Comparison of ENCODE assay signal across 43 cellular contexts in the genomic region with DNA sequence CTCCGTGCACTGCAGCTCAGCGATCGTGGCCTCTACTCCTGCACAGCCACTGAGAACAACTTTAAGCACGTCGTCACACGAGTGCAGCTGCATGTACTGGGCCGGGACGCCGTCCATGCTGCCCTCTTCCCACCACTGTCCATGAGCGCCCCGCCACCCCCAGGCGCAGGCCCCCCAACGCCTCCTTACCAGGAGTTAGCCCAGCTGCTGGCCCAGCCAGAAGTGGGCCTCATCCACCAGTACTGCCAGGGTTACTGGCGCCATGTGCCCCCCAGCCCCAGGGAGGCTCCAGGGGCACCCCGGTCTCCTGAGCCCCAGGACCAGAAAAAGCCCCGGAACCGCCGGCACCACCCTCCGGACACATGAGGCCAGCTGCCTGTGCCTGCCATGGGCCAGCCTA. TPM values are rescaled to one million over a fixed set of nuclear protein-coding genes. Genes with fewer than 3 reads are reported as not detected.
"Had no signal": no experiment of that assay in that cellular context is flagged by ENCODE, and none has a peak within 500 bp of the region (broad histone marks: within the 10 kb centered on the region; RNA-seq: fewer than 3 reads in every experiment).

No MANE protein-coding gene starts in this region.

- H3K9me3 Mint-ChIP-seq: activated naive CD4-positive, alpha-beta T cell treated with anti-CD3 and anti-CD28 coated beads for 36 hours; activated naive CD4-positive, alpha-beta T cell treated with anti-CD3 and anti-CD28 coated beads, Interleukin-2, amount 10 ng/mL, durations not matched to agents 7 days and 5 days; activated naive CD4-positive, alpha-beta T cell treated with anti-CD3 and anti-CD28 coated beads, Interleukin-2, amount 50 U/mL, for 24 hours; activated naive CD4-positive, alpha-beta T cell treated with anti-CD3 and anti-CD28 coated beads, Interleukin-2, amount 50 U/mL, for 72 hours; activated naive CD8-positive, alpha-beta T cell treated with anti-CD3 and anti-CD28 coated beads for 36 hours; activated naive CD8-positive, alpha-beta T cell treated with anti-CD3 and anti-CD28 coated beads, Interleukin-2, amount 10 ng/mL, durations not matched to agents 7 days and 5 days; activated naive CD8-positive, alpha-beta T cell treated with anti-CD3 and anti-CD28 coated beads, Interleukin-2, amount 50 U/mL, for 24 hours; activated T-cell treated with anti-CD3 and anti-CD28 coated beads, Interleukin-2, amount 50 U/mL, for 24 hours; activated T-cell treated with anti-CD3 and anti-CD28 coated beads, Interleukin-2, amount 50 U/mL, for 4 hours; activated T-cell treated with anti-CD3 and anti-CD28 coated beads, Interleukin-2, amount 50 U/mL, for 72 hours; activated T-helper 1 cell treated with anti-CD3 and anti-CD28 coated beads, Interleukin-12 subunit alpha, Interleukin-12 subunit beta, Interleukin-2, Interleukin-4 antibody, amounts not matched to agents 30 ng/mL and 10 ng/mL and 1 ng/mL, durations not matched to agents 14 hours and 24 hours and 36 hours; activated T-helper 17 cell treated with anti-CD3 and anti-CD28 coated beads, Interleukin-2, amount 50 U/mL, for 72 hours; activated T-helper 2 cell treated with anti-CD3 and anti-CD28 coated beads, Interferon-gamma antibody, Interleukin-2, Interleukin-4, amounts not matched to agents 10 μg/mL and 5 μg/mL and 100 μg/mL, durations not matched to agents 14 hours and 24 hours and 36 hours; brain; central memory CD8-positive, alpha-beta T cell had no signal

- H3K4me1 ChIP-seq: adrenal gland had no signal

- H3K4me3 ChIP-seq: adrenal gland, ascending aorta, body of pancreas, breast epithelium, cardiac muscle cell had no signal

- H3K36me3 Mint-ChIP-seq: activated naive CD4-positive, alpha-beta T cell treated with anti-CD3 and anti-CD28 coated beads, Interleukin-2, amount 10 ng/mL, durations not matched to agents 7 days and 5 days; activated naive CD4-positive, alpha-beta T cell treated with anti-CD3 and anti-CD28 coated beads, Interleukin-2, amount 50 U/mL, for 24 hours; activated naive CD4-positive, alpha-beta T cell treated with anti-CD3 and anti-CD28 coated beads, Interleukin-2, amount 50 U/mL, for 72 hours; activated naive CD8-positive, alpha-beta T cell; activated naive CD8-positive, alpha-beta T cell treated with anti-CD3 and anti-CD28 coated beads for 36 hours; activated naive CD8-positive, alpha-beta T cell treated with anti-CD3 and anti-CD28 coated beads, Interleukin-2, amount 10 ng/mL, durations not matched to agents 7 days and 5 days had no signal

- H3K9me3 ChIP-seq: adrenal gland, ascending aorta, body of pancreas, breast epithelium had no signal

- H3K27me3 ChIP-seq: adrenal gland, ascending aorta, brain microvascular endothelial cell, cardiac muscle cell had no signal

- H3K27ac Mint-ChIP-seq: activated naive CD4-positive, alpha-beta T cell treated with anti-CD3 and anti-CD28 coated beads for 36 hours; activated naive CD4-positive, alpha-beta T cell treated with anti-CD3 and anti-CD28 coated beads, Interleukin-2, amount 10 ng/mL, durations not matched to agents 7 days and 5 days; activated naive CD4-positive, alpha-beta T cell treated with anti-CD3 and anti-CD28 coated beads, Interleukin-2, amount 50 U/mL, for 24 hours; activated naive CD4-positive, alpha-beta T cell treated with anti-CD3 and anti-CD28 coated beads, Interleukin-2, amount 50 U/mL, for 72 hours; activated naive CD8-positive, alpha-beta T cell; activated naive CD8-positive, alpha-beta T cell treated with anti-CD3 and anti-CD28 coated beads for 36 hours; activated naive CD8-positive, alpha-beta T cell treated with anti-CD3 and anti-CD28 coated beads, Interleukin-2, amount 10 ng/mL, durations not matched to agents 7 days and 5 days; activated naive CD8-positive, alpha-beta T cell treated with anti-CD3 and anti-CD28 coated beads, Interleukin-2, amount 50 U/mL, for 24 hours; activated T-cell treated with anti-CD3 and anti-CD28 coated beads, Interleukin-2, amount 50 U/mL, for 24 hours; activated T-cell treated with anti-CD3 and anti-CD28 coated beads, Interleukin-2, amount 50 U/mL, for 72 hours; activated T-helper 1 cell treated with anti-CD3 and anti-CD28 coated beads, Interleukin-12 subunit alpha, Interleukin-12 subunit beta, Interleukin-2, Interleukin-4 antibody, amounts not matched to agents 30 ng/mL and 10 ng/mL and 1 ng/mL, durations not matched to agents 14 hours and 24 hours and 36 hours; activated T-helper 17 cell treated with anti-CD3 and anti-CD28 coated beads, Interleukin-2, amount 50 U/mL, for 72 hours; activated T-helper 2 cell treated with anti-CD3 and anti-CD28 coated beads, Interferon-gamma antibody, Interleukin-2, Interleukin-4, amounts not matched to agents 10 μg/mL and 5 μg/mL and 100 μg/mL, durations not matched to agents 14 hours and 24 hours and 36 hours had no signal

- H3K36me3 ChIP-seq: adrenal gland, brain microvascular endothelial cell, breast epithelium, cardiac muscle cell had no signal

- H3K27ac ChIP-seq: adrenal gland, ascending aorta, body of pancreas, brain microvascular endothelial cell, breast epithelium had no signal

- DNase-seq: activated effector memory CD4-positive, alpha-beta T cell treated with anti-CD3 and anti-CD28 coated beads, Interleukin-2, amount 50 U/mL, for 16 hours; activated effector memory CD4-positive, alpha-beta T cell treated with Interleukin-2 at 50 U/mL for 16 hours; activated gamma-delta T cell; activated gamma-delta T cell treated with Interleukin-2 at 50 U/mL for 16 hours; activated naive CD4-positive, alpha-beta T cell; activated naive CD4-positive, alpha-beta T cell treated with anti-CD3 and anti-CD28 coated beads for 36 hours; activated naive CD4-positive, alpha-beta T cell treated with anti-CD3 and anti-CD28 coated beads, Interleukin-2, amount 10 ng/mL, durations not matched to agents 7 days and 5 days; activated naive CD4-positive, alpha-beta T cell treated with anti-CD3 and anti-CD28 coated beads, Interleukin-2, amount 50 U/mL, for 16 hours; activated naive CD4-positive, alpha-beta T cell treated with Interleukin-2 at 50 U/mL for 16 hours; activated naive CD8-positive, alpha-beta T cell treated with anti-CD3 and anti-CD28 coated beads for 36 hours; activated naive CD8-positive, alpha-beta T cell treated with anti-CD3 and anti-CD28 coated beads, Interleukin-2, amount 10 ng/mL, durations not matched to agents 7 days and 5 days; activated naive CD8-positive, alpha-beta T cell treated with anti-CD3 and anti-CD28 coated beads, Interleukin-2, amount 50 U/mL, for 24 hours; activated T-cell treated with anti-CD3 and anti-CD28 coated beads, Interleukin-2, amount 50 U/mL, for 1 hour; activated T-cell treated with anti-CD3 and anti-CD28 coated beads, Interleukin-2, amount 50 U/mL, for 24 hours; activated T-cell treated with anti-CD3 and anti-CD28 coated beads, Interleukin-2, amount 50 U/mL, for 4 hours; activated T-cell treated with anti-CD3 and anti-CD28 coated beads, Interleukin-2, amount 50 U/mL, for 48 hours; activated T-cell treated with anti-CD3 and anti-CD28 coated beads, Interleukin-2, amount 50 U/mL, for 72 hours; adrenal gland; amniotic stem cell; amygdala; anterior cingulate cortex; aorta; body of pancreas; brain microvascular endothelial cell; caudate nucleus; central memory CD4-positive, alpha-beta T cell; cerebellar nuclear complex had no signal

- H3K4me3 Mint-ChIP-seq: activated naive CD4-positive, alpha-beta T cell treated with anti-CD3 and anti-CD28 coated beads for 36 hours; activated naive CD4-positive, alpha-beta T cell treated with anti-CD3 and anti-CD28 coated beads, Interleukin-2, amount 10 ng/mL, durations not matched to agents 7 days and 5 days; activated naive CD4-positive, alpha-beta T cell treated with anti-CD3 and anti-CD28 coated beads, Interleukin-2, amount 50 U/mL, for 24 hours; activated naive CD8-positive, alpha-beta T cell; activated naive CD8-positive, alpha-beta T cell treated with anti-CD3 and anti-CD28 coated beads for 36 hours; activated naive CD8-positive, alpha-beta T cell treated with anti-CD3 and anti-CD28 coated beads, Interleukin-2, amount 10 ng/mL, durations not matched to agents 7 days and 5 days; activated naive CD8-positive, alpha-beta T cell treated with anti-CD3 and anti-CD28 coated beads, Interleukin-2, amount 50 U/mL, for 24 hours; activated T-cell treated with anti-CD3 and anti-CD28 coated beads, Interleukin-2, amount 50 U/mL, for 24 hours; activated T-cell treated with anti-CD3 and anti-CD28 coated beads, Interleukin-2, amount 50 U/mL, for 4 hours; activated T-cell treated with anti-CD3 and anti-CD28 coated beads, Interleukin-2, amount 50 U/mL, for 72 hours; activated T-helper 1 cell treated with anti-CD3 and anti-CD28 coated beads, Interleukin-12 subunit alpha, Interleukin-12 subunit beta, Interleukin-2, Interleukin-4 antibody, amounts not matched to agents 30 ng/mL and 10 ng/mL and 1 ng/mL, durations not matched to agents 14 hours and 24 hours and 36 hours; activated T-helper 17 cell treated with anti-CD3 and anti-CD28 coated beads, Interleukin-2, amount 50 U/mL, for 72 hours; brain; central memory CD8-positive, alpha-beta T cell had no signal

- ATAC-seq: activated naive CD4-positive, alpha-beta T cell treated with anti-CD3 and anti-CD28 coated beads, Interleukin-2, amount 50 U/mL, for 72 hours; activated naive CD8-positive, alpha-beta T cell treated with anti-CD3 and anti-CD28 coated beads, Interleukin-2, amount 50 U/mL, for 24 hours; activated T-cell treated with anti-CD3 and anti-CD28 coated beads, Interleukin-2, amount 50 U/mL, for 4 hours; activated T-cell treated with anti-CD3 and anti-CD28 coated beads, Interleukin-2, amount 50 U/mL, for 72 hours; activated T-helper 17 cell treated with anti-CD3 and anti-CD28 coated beads, Interleukin-2, amount 50 U/mL, for 72 hours; body of pancreas had no signal

- H3K4me1 Mint-ChIP-seq: activated naive CD8-positive, alpha-beta T cell treated with anti-CD3 and anti-CD28 coated beads, Interleukin-2, amount 10 ng/mL, durations not matched to agents 7 days and 5 days; activated T-helper 17 cell treated with anti-CD3 and anti-CD28 coated beads, Interleukin-2, amount 50 U/mL, for 72 hours; central memory CD8-positive, alpha-beta T cell had no signal

- H3K27me3 Mint-ChIP-seq: activated naive CD4-positive, alpha-beta T cell treated with anti-CD3 and anti-CD28 coated beads, Interleukin-2, amount 50 U/mL, for 24 hours; activated naive CD8-positive, alpha-beta T cell; activated T-helper 17 cell treated with anti-CD3 and anti-CD28 coated beads, Interleukin-2, amount 50 U/mL, for 72 hours had no signal

RNA-seq across cellular contexts. Expression of a gene that starts 3.7 kb away (rescaled TPM):
- total RNA-seq: activated naive CD4-positive, alpha-beta T cell treated with anti-CD3 and anti-CD28 coated beads for 36 hours; activated naive CD4-positive, alpha-beta T cell treated with anti-CD3 and anti-CD28 coated beads, Interleukin-2, amount 50 U/mL, for 72 hours; activated naive CD8-positive, alpha-beta T cell treated with anti-CD3 and anti-CD28 coated beads, Interleukin-2, amount 10 ng/mL, durations not matched to agents 7 days and 5 days; activated T-cell treated with anti-CD3 and anti-CD28 coated beads, Interleukin-2, amount 50 U/mL, for 4 hours; activated T-cell treated with anti-CD3 and anti-CD28 coated beads, Interleukin-2, amount 50 U/mL, for 72 hours; activated T-helper 1 cell treated with anti-CD3 and anti-CD28 coated beads, Interleukin-12 subunit alpha, Interleukin-12 subunit beta, Interleukin-2, Interleukin-4 antibody, amounts not matched to agents 30 ng/mL and 10 ng/mL and 1 ng/mL, durations not matched to agents 14 hours and 24 hours and 36 hours; activated T-helper 17 cell treated with anti-CD3 and anti-CD28 coated beads, Interleukin-2, amount 50 U/mL, for 72 hours; activated T-helper 2 cell treated with anti-CD3 and anti-CD28 coated beads, Interferon-gamma antibody, Interleukin-2, Interleukin-4, amounts not matched to agents 10 μg/mL and 5 μg/mL and 100 μg/mL, durations not matched to agents 14 hours and 24 hours and 36 hours; adrenal gland; aorta; astrocyte; body of pancreas; breast epithelium; bronchial epithelial cell; cardiac muscle cell; cardiac septum; cerebellum; chondrocyte had no signal
- polyA plus RNA-seq: adrenal gland, aorta, cardiac muscle cell had no signal

RNA-seq across cellular contexts. Expression of a gene that starts 17.3 kb away (rescaled TPM):
- total RNA-seq: activated naive CD4-positive, alpha-beta T cell treated with anti-CD3 and anti-CD28 coated beads for 36 hours; activated naive CD4-positive, alpha-beta T cell treated with anti-CD3 and anti-CD28 coated beads, Interleukin-2, amount 50 U/mL, for 72 hours; activated naive CD8-positive, alpha-beta T cell treated with anti-CD3 and anti-CD28 coated beads, Interleukin-2, amount 10 ng/mL, durations not matched to agents 7 days and 5 days; activated T-cell treated with anti-CD3 and anti-CD28 coated beads, Interleukin-2, amount 50 U/mL, for 72 hours; activated T-helper 1 cell treated with anti-CD3 and anti-CD28 coated beads, Interleukin-12 subunit alpha, Interleukin-12 subunit beta, Interleukin-2, Interleukin-4 antibody, amounts not matched to agents 30 ng/mL and 10 ng/mL and 1 ng/mL, durations not matched to agents 14 hours and 24 hours and 36 hours; activated T-helper 2 cell treated with anti-CD3 and anti-CD28 coated beads, Interferon-gamma antibody, Interleukin-2, Interleukin-4, amounts not matched to agents 10 μg/mL and 5 μg/mL and 100 μg/mL, durations not matched to agents 14 hours and 24 hours and 36 hours; ascending aorta; bronchial epithelial cell had no signal

RNA-seq across cellular contexts. Expression of a gene that starts 32.6 kb away (rescaled TPM):
- total RNA-seq: activated naive CD4-positive, alpha-beta T cell treated with anti-CD3 and anti-CD28 coated beads for 36 hours had no signal
